17 cellular contexts compared by ENCODE assay signal in the genomic region with DNA sequence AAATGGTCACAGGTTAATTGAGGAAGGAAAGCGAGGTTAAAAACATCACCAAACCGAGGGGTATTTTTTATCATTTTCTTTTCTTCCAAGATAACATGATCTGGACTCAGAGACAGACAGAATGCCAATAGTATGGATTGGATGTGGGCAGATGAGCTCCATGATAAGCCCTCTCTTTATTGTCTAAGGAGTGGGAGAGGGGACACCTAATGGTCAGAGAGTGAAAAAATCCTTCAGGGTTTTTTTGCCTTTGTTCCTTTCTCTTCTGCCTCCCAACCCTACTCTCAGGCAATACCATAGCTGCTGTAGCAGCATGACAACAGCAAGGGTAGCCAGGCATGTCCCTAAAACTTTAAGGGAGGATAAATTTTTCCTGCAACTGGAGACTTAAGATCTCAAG.
A peak's percentile ranks its signal among the peaks of the same experiment; 100 is the strongest.
DNase-seq lines count a peak whose midpoint lies in the region; ATAC-seq and TF ChIP-seq lines count a peak whose summit lies in the region.
"Had no signal": no experiment of that assay in that cellular context is flagged by ENCODE, and none has a peak within 500 bp of the region (broad histone marks: within the 10 kb centered on the region; RNA-seq: fewer than 3 reads in every experiment).

No MANE protein-coding gene starts in this region.

- H3K27ac ChIP-seq in C4-2B: no peak overlapping the region
- H3K27ac ChIP-seq: GM23248 had no signal

- H3K4me3 ChIP-seq in fibroblast of villous mesenchyme (ENCODE audit: low read depth, low read length): no peak overlapping the region
- H3K4me3 ChIP-seq: GM23248 had no signal

- TF ChIP-seq CTCF in C4-2B (conservative IDR thresholded peaks at IDR 0.05) (peak; percentile 58), GM12874 (IDR thresholded peaks at IDR 0.05; ENCODE audit: insufficient read depth, low read depth, low read length) (0 out of 2 replicates have a peak, but pooled peaks have one; percentile 5), fibroblast of villous mesenchyme (IDR thresholded peaks at IDR 0.05; ENCODE audit: insufficient read depth, low read depth, low read length) (peak; percentile 22)

- ATAC-seq in GM21737 (IDR thresholded peaks at IDR 0.05; ENCODE audit: unreplicated experiment) (no peak), GM18858 (IDR thresholded peaks at IDR 0.05; ENCODE audit: unreplicated experiment) (no peak)
- ATAC-seq: sciatic nerve, SK-N-SH treated with all-trans-retinoic acid at 6 μM for 48 hours had no signal

- peak; percentile 59 for DNase-seq in NCI-H69 (lab: John Stamatoyannopoulos, UW)
- DNase-seq in fibroblast of villous mesenchyme (ENCODE audit: low read depth): no peak
- DNase-seq in effector CD8-positive, alpha-beta T cell (lab: John Stamatoyannopoulos, UW): no peak
- no peak for DNase-seq in globus pallidus (ENCODE audit: low spot score)
- DNase-seq: activated effector memory CD4-positive, alpha-beta T cell treated with Interleukin-2 at 50 U/mL for 16 hours; CD8-positive, alpha-beta memory T cell; GM23248; IMR-90; NCI-H187; NK-92 treated with Interleukin-12 subunit alpha and Interleukin-12 subunit beta, amount 100 ng/mL, for 24 hours; stimulated activated CD4-positive, alpha-beta T cell treated with anti-CD3 and anti-CD28 coated beads, Interleukin-2, amount 100 ng/mL, for 48 hours had no signal

Comparison
In these comparisons a context has a peak if more than half of its experiments do, and no peak if none do; other contexts are left out.
1. CTCF ChIP-seq: peak in every context shown above with its lines; median percentile 58 in C4-2B; 22 in fibroblast of villous mesenchyme; 5 in GM12874.